18 cellular contexts compared by ENCODE assay signal in the genomic region with DNA sequence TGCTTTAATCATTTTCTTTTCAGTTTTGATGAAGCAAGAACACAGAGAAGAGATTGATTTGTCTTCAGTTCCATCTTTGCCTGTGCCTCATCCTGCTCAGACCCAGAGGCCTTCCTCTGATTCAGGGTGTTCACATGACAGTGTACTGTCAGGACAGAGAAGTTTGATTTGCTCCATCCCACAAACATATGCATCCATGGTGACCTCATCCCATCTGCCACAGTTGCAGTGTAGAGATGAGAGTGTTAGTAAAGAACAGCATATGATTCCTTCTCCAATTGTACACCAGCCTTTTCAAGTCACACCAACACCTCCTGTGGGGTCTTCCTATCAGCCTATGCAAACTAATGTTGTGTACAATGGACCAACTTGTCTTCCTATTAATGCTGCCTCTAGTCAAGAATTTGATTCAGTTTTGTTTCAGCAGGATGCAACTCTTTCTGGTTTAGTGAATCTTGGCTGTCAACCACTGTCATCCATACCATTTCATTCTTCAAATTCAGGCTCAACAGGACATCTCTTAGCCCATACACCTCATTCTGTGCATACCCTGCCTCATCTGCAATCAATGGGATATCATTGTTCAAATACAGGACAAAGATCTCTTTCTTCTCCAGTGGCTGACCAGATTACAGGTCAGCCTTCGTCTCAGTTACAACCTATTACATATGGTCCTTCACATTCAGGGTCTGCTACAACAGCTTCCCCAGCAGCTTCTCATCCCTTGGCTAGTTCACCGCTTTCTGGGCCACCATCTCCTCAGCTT. TPM values are rescaled to one million over a fixed set of nuclear protein-coding genes. Genes with fewer than 3 reads are reported as not detected.
DNase-seq lines count a peak whose midpoint lies in the region; ATAC-seq and TF ChIP-seq lines count a peak whose summit lies in the region.
"Had no signal": no experiment of that assay in that cellular context is flagged by ENCODE, and none has a peak within 500 bp of the region (broad histone marks: within the 10 kb centered on the region; RNA-seq: fewer than 3 reads in every experiment).

No MANE protein-coding gene starts in this region.

- no peak for ATAC-seq in HG02678 (IDR thresholded peaks at IDR 0.05; ENCODE audit: unreplicated experiment)
- ATAC-seq: activated T-helper 17 cell treated with anti-CD3 and anti-CD28 coated beads, Interleukin-2, amount 50 U/mL, for 72 hours; Right ventricle myocardium inferior had no signal

- H3K36me3 Mint-ChIP-seq in HFFc6 (ENCODE audit: low read depth), result peaks cover 11% of the 10 kb centered on the region

- no peaks in the 10 kb centered on the region for H3K27me3 Mint-ChIP-seq in HFFc6 (ENCODE audit: insufficient read depth)
- H3K27me3 Mint-ChIP-seq: activated T-helper 17 cell treated with anti-CD3 and anti-CD28 coated beads, Interleukin-2, amount 50 U/mL, for 72 hours; brain had no signal

- no peak overlapping the region for H3K4me3 Mint-ChIP-seq in HFFc6
- H3K4me3 Mint-ChIP-seq: activated T-helper 17 cell treated with anti-CD3 and anti-CD28 coated beads, Interleukin-2, amount 50 U/mL, for 72 hours; brain; endodermal cell had no signal

- DNase-seq in Ammon's horn (ENCODE audit: low spot score) (peak; percentile 79), HFFc6 (peak; percentile 3), choroid plexus epithelial cell (ENCODE audit: low read depth) (peak; percentile 14), medulla oblongata (ENCODE audit: extremely low spot score) (peak; percentile 63), NCI-H446 treated with DMSO at 0.1 percent for 48 hours (lab: John Stamatoyannopoulos, UW) (no peak), NOMO-1 treated with DMSO at 0.1 percent for 48 hours (lab: John Stamatoyannopoulos, UW; ENCODE audit: unreplicated experiment) (no peak), HUDEP-2 (lab: John Stamatoyannopoulos, UW; ENCODE audit: unreplicated experiment in 76 of 76) (no peak)
- DNase-seq: activated CD4-positive, alpha-beta T cell treated with anti-CD3 and anti-CD28 coated beads, Interleukin-2, amount 50 U/mL, for 4 hours; endodermal cell; NCI-H2029 treated with DMSO at 0.1 percent for 48 hours; NCI-H82; spleen; stomach; T-helper 9 cell had no signal

- no peaks in the 10 kb centered on the region for H3K9me3 Mint-ChIP-seq in HFFc6
- H3K9me3 Mint-ChIP-seq: activated T-helper 17 cell treated with anti-CD3 and anti-CD28 coated beads, Interleukin-2, amount 50 U/mL, for 72 hours had no signal

- TF ChIP-seq CTCF in HFFc6 (IDR thresholded peaks at IDR 0.05), result no peak
- no peak for TF ChIP-seq CTCF in choroid plexus epithelial cell (conservative IDR thresholded peaks at IDR 0.05; ENCODE audit: low read depth, low read length)

- H3K4me1 Mint-ChIP-seq in HFFc6 (ENCODE audit: low read depth), result 0 out of 2 replicates have a peak, but pooled peaks cover 4% of the 10 kb centered on the region
- H3K4me1 Mint-ChIP-seq: activated T-helper 17 cell treated with anti-CD3 and anti-CD28 coated beads, Interleukin-2, amount 50 U/mL, for 72 hours; endodermal cell had no signal

- no peak overlapping the region for H3K27ac Mint-ChIP-seq in HFFc6
- H3K27ac Mint-ChIP-seq: activated T-helper 17 cell treated with anti-CD3 and anti-CD28 coated beads, Interleukin-2, amount 50 U/mL, for 72 hours; endodermal cell had no signal

- H3K4me3 ChIP-seq in choroid plexus epithelial cell (ENCODE audit: low read depth, low read length), result no peak overlapping the region
- H3K4me3 ChIP-seq: spleen, stomach had no signal

RNA-seq across cellular contexts. Expression of gene ESRP2, which starts 45.0 kb away (rescaled TPM):
- total RNA-seq in HFFc6 (2021; fragmentation: NEBNext Ultra II Directional; extraction: Animal tissue kit (Norgen Biotek cat#: 25700)), result under 1 TPM in 4 of 6 experiments, not detected in 2; 0.05 to 0.14 (median 0.10) TPM

RNA-seq across cellular contexts. Expression of gene PLA2G15, which starts 54.2 kb away (rescaled TPM):
- 10 to 100 TPM; 40.1 to 47.4 (median 44.4) TPM for total RNA-seq in HFFc6 (2021; fragmentation: NEBNext Ultra II Directional; extraction: Animal tissue kit (Norgen Biotek cat#: 25700))

Comparison
In these comparisons a context has a peak if more than half of its experiments do, and no peak if none do; other contexts are left out.
1. DNase-seq: peak in Ammon's horn (single experiment), HFFc6 (single experiment), choroid plexus epithelial cell (single experiment) and medulla oblongata (single experiment); none in NCI-H446 treated with DMSO at 0.1 percent for 48 hours (single experiment), NOMO-1 treated with DMSO at 0.1 percent for 48 hours (single experiment) and HUDEP-2 (0 of 76).